23 cellular contexts compared by ENCODE assay signal in genomic region chr1:59671953-59672305, GRCh38.
"Had no signal": no experiment of that assay in that cellular context is flagged by ENCODE, and none has a peak within 500 bp of the region (broad histone marks: within the 10 kb centered on the region; RNA-seq: fewer than 3 reads in every experiment).

No MANE protein-coding gene starts in this region.

- DNase-seq: activated CD4-positive, alpha-beta T cell treated with anti-CD3 and anti-CD28 coated beads for 4 hours; activated CD4-positive, alpha-beta T cell treated with anti-CD3 and anti-CD28 coated beads, Interleukin-2, amount 50 U/mL, for 48 hours; activated CD4-positive, CD25-positive, alpha-beta regulatory T cell; activated CD8-positive, alpha-beta memory T cell treated with anti-CD3 and anti-CD28 coated beads, Interleukin-2, amount 50 U/mL, for 48 hours; activated naive CD4-positive, alpha-beta T cell; activated T-cell treated with anti-CD3 and anti-CD28 coated beads, Interleukin-2, amount 50 U/mL, for 4 hours; adrenal gland; endodermal cell; lower lobe of right lung; natural killer cell; stimulated activated CD4-positive, alpha-beta T cell treated with anti-CD3 and anti-CD28 coated beads, Interleukin-15, amount 100 ng/mL, for 24 hours; stomach; T1000; upper lobe of left lung had no signal

- H3K9me3 Mint-ChIP-seq: activated T-cell treated with anti-CD3 and anti-CD28 coated beads, Interleukin-2, amount 50 U/mL, for 4 hours; activated T-helper 2 cell treated with anti-CD3 and anti-CD28 coated beads, Interferon-gamma antibody, Interleukin-2, Interleukin-4, amounts not matched to agents 10 μg/mL and 5 μg/mL and 100 μg/mL, durations not matched to agents 14 hours and 24 hours and 36 hours; central memory CD8-positive, alpha-beta T cell; endodermal cell; natural killer cell; stimulated activated memory B cell treated with anti-CD40 and anti-IgM and Interleukin-4, amounts not matched to agents 10 μg/mL and 1 μg/mL and 100 μg/mL, for 72 hours; T-helper 1 cell treated with Interleukin-12 subunit alpha and Interleukin-12 subunit beta and Interleukin-4 antibody, amounts not matched to agents 30 μg/mL and 1 μg/mL, for 36 hours had no signal

- H3K4me1 Mint-ChIP-seq: central memory CD8-positive, alpha-beta T cell; natural killer cell had no signal

- H3K4me3 Mint-ChIP-seq: activated naive CD8-positive, alpha-beta T cell; activated T-cell treated with anti-CD3 and anti-CD28 coated beads, Interleukin-2, amount 50 U/mL, for 4 hours; central memory CD8-positive, alpha-beta T cell; endodermal cell; natural killer cell; stimulated activated memory B cell treated with anti-CD40 and anti-IgM and Interleukin-4, amounts not matched to agents 10 μg/mL and 1 μg/mL and 100 μg/mL, for 72 hours; T-helper 1 cell treated with Interleukin-12 subunit alpha and Interleukin-12 subunit beta and Interleukin-4 antibody, amounts not matched to agents 30 μg/mL and 1 μg/mL, for 36 hours had no signal

- H3K27me3 ChIP-seq: adrenal gland, ascending aorta, stomach, suprapubic skin, upper lobe of left lung had no signal

- H3K4me2 ChIP-seq: smooth muscle cell had no signal

- H3K36me3 ChIP-seq: adrenal gland, ascending aorta, lower lobe of right lung, stomach, suprapubic skin, upper lobe of left lung had no signal

- H3K27ac Mint-ChIP-seq: activated naive CD8-positive, alpha-beta T cell; activated T-helper 2 cell treated with anti-CD3 and anti-CD28 coated beads, Interferon-gamma antibody, Interleukin-2, Interleukin-4, amounts not matched to agents 10 μg/mL and 5 μg/mL and 100 μg/mL, durations not matched to agents 14 hours and 24 hours and 36 hours; endodermal cell; natural killer cell; stimulated activated memory B cell treated with anti-CD40 and anti-IgM and Interleukin-4, amounts not matched to agents 10 μg/mL and 1 μg/mL and 100 μg/mL, for 72 hours; T-helper 1 cell treated with Interleukin-12 subunit alpha and Interleukin-12 subunit beta and Interleukin-4 antibody, amounts not matched to agents 30 μg/mL and 1 μg/mL, for 36 hours had no signal

- H3K36me3 Mint-ChIP-seq: natural killer cell had no signal

- H3K4me3 ChIP-seq: adrenal gland, ascending aorta, coronary artery, lower lobe of right lung, smooth muscle cell, stomach, suprapubic skin, upper lobe of left lung had no signal

- H3K27me3 Mint-ChIP-seq: activated naive CD8-positive, alpha-beta T cell; central memory CD8-positive, alpha-beta T cell; stimulated activated memory B cell treated with anti-CD40 and anti-IgM and Interleukin-4, amounts not matched to agents 10 μg/mL and 1 μg/mL and 100 μg/mL, for 72 hours had no signal

- H3K9me3 ChIP-seq: adrenal gland, ascending aorta, lower lobe of right lung, stomach, suprapubic skin, upper lobe of left lung had no signal

- H3K27ac ChIP-seq: lower lobe of right lung had no signal
